In genomic region chr6:167195962-167196610, GRCh38 we compare ENCODE assay signal across 8 cellular contexts. TPM values are rescaled to one million over a fixed set of nuclear protein-coding genes. Genes with fewer than 3 reads are reported as not detected.
"Had no signal": no experiment of that assay in that cellular context is flagged by ENCODE, and none has a peak within 500 bp of the region (broad histone marks: within the 10 kb centered on the region; RNA-seq: fewer than 3 reads in every experiment).

No MANE protein-coding gene starts in this region.

RNA-seq across cellular contexts. Expression of gene GPR31, which starts 38.3 kb away (rescaled TPM):
- total RNA-seq: astrocyte; cardiac muscle cell; K562; Peyer's patch; Right ventricle myocardium superior; SJCRH30; T-helper 1 cell treated with Interleukin-12 subunit alpha and Interleukin-12 subunit beta and Interleukin-4 antibody, amounts not matched to agents 30 ng/mL and 1 ng/mL, for 36 hours had no signal
- polyA plus RNA-seq: cardiac muscle cell, K562, SK-N-SH had no signal
